8 cellular contexts compared by ENCODE assay signal in genomic region chr5:82277987-82278710, GRCh38. TPM values are rescaled to one million over a fixed set of nuclear protein-coding genes. Genes with fewer than 3 reads are reported as not detected.
DNase-seq lines count a peak whose midpoint lies in the region; ATAC-seq and TF ChIP-seq lines count a peak whose summit lies in the region.

RPS23 (minus strand) TSS chr5:82278354; CDS start chr5:82278323, 31 bp downstream.

- H3K4me3 ChIP-seq in HUES64 (ENCODE audit: low read length) (peak within 1 kb of the TSS; percentile 98), OCI-LY7 (ENCODE audit: low read depth, low read length, poor library complexity, severe bottlenecking) (peak within 1 kb of the TSS; percentile 99), epithelial cell of esophagus (ENCODE audit: low read length) (peak within 1 kb of the TSS; percentile 99), mucosa of descending colon (peak within 1 kb of the TSS; percentile 73)

- no peaks in the 10 kb centered on the region for H3K9me3 ChIP-seq in HUES64 (ENCODE audit: insufficient read depth, low read depth, low read length)
- H3K9me3 ChIP-seq in OCI-LY7 (ENCODE audit: low read length): no peaks in the 10 kb centered on the region
- no peaks in the 10 kb centered on the region for H3K9me3 ChIP-seq in mucosa of descending colon

- peak within 1 kb of the TSS; percentile 94 for H3K27ac ChIP-seq in HUES64 (ENCODE audit: low read depth, low read length)
- peak within 1 kb of the TSS; percentile 76 for H3K27ac ChIP-seq in OCI-LY7 (ENCODE audit: low read depth, low read length, poor library complexity, severe bottlenecking)

- POLR2A ChIA-PET in OCI-LY7 (lab: Charles Lee): interaction anchor here (0.6 to 2.5 kb wide), 8 partner anchors 8 to 131 kb away, joined by 3 to 9 read pairs (median 6); no protein-coding TSS in a partner anchor

- peaks cover 25% of the 10 kb centered on the region for H3K4me1 ChIP-seq in HUES64 (ENCODE audit: insufficient read depth, low read length)
- peaks cover 45% of the 10 kb centered on the region for H3K4me1 ChIP-seq in OCI-LY7 (ENCODE audit: insufficient read depth, low read length, poor library complexity, severe bottlenecking)
- no peaks in the 10 kb centered on the region for H3K4me1 ChIP-seq in mucosa of descending colon (ENCODE audit: low read depth)

- BruUV-seq in OCI-LY7 (replicated peaks; lab: Mats Ljungman, UMichigan): no TSS peak

- peak within 1 kb of the TSS; percentile 100 for H3K9ac ChIP-seq in HUES64 (ENCODE audit: low read depth, low read length)

- DNase-seq in D341Med (ENCODE audit: low spot score) (peak; percentile 92), OCI-LY7 (ENCODE audit: low spot score) (peak; percentile 96), activated T-cell treated with anti-CD3 and anti-CD28 coated beads for 1 hour (ENCODE audit: low read depth) (peak; percentile 81), epithelial cell of esophagus (ENCODE audit: low read depth) (peak; percentile 91), mucosa of descending colon (peak; percentile 92 to 94 (median 93))
- DNase-seq in stimulated activated CD8-positive, alpha-beta memory T cell treated with anti-CD3 and anti-CD28 coated beads, Interleukin-4, amount 100 ng/mL, for 24 hours (ENCODE audit: low read depth): peak; percentile 80

- H3K36me3 ChIP-seq in HUES64 (ENCODE audit: insufficient read depth, low read length) (peaks cover 38% of the 10 kb centered on the region), OCI-LY7 (ENCODE audit: insufficient read depth, low read length) (peaks cover 49% of the 10 kb centered on the region), mucosa of descending colon (ENCODE audit: low read depth) (peaks cover 4% of the 10 kb centered on the region)

- under 1% methylated on average over 60 of the region's 60 CpGs for WGBS in HUES64

- CTCF ChIA-PET in OCI-LY7 (lab: Charles Lee; ENCODE audit: unreplicated experiment): no interaction called here

- H4K20me1 ChIP-seq in OCI-LY7 (ENCODE audit: insufficient read depth, low read length): peaks cover 19% of the 10 kb centered on the region; the same call in 1 of the 2 replicates

- TF ChIP-seq CTCF in OCI-LY7 (conservative IDR thresholded peaks at IDR 0.05; ENCODE audit: low read length) (no peak), epithelial cell of esophagus (IDR thresholded peaks at IDR 0.05; ENCODE audit: insufficient read depth, low read depth, low read length, missing control alignments) (no peak), mucosa of descending colon (IDR thresholded peaks at IDR 0.05) (no peak)

- H3K4me2 ChIP-seq in OCI-LY7 (ENCODE audit: low read length): peak within 1 kb of the TSS; percentile 85

- H3K27me3 ChIP-seq in HUES64 (ENCODE audit: insufficient read depth, low read length): no peaks in the 10 kb centered on the region

- peaks cover 37% of the 10 kb centered on the region for H3K79me2 ChIP-seq in OCI-LY7 (ENCODE audit: insufficient read depth, low read depth, low read length)

- no peaks in the 10 kb centered on the region for H3K9me2 ChIP-seq in OCI-LY7 (ENCODE audit: insufficient read depth, low read length)

- ATAC-seq in GM21447 (IDR thresholded peaks at IDR 0.05; ENCODE audit: unreplicated experiment): peak; percentile 93
- peak; percentile 98 for ATAC-seq in mucosa of descending colon

- intact Hi-C loops in OCI-LY7 (cut with micrococcal nuclease; ENCODE audit: unreplicated experiment): no loop called here
- intact Hi-C loops in mucosa of descending colon (cut with DNase I, micrococcal nuclease): no loop called here

- peak within 1 kb of the TSS; percentile 64 for H2AFZ ChIP-seq in OCI-LY7 (ENCODE audit: low read length)

RNA-seq across cellular contexts. Expression of gene RPS23, which starts in this region (rescaled TPM):
- 2,526 TPM for polyA plus RNA-seq in HUES64 (2013, experiment 1 of 2)
- polyA plus RNA-seq in HUES64 (2013, experiment 2 of 2): 2,670 TPM
- total RNA-seq in OCI-LY7 (2014; rRNA removed; shearing (Covaris generic)): 3,790 and 5,581 TPM in 2 replicates
- total RNA-seq in OCI-LY7 (2022) (2,928 and 2,952 TPM in 2 replicates), mucosa of descending colon (1,000 to 10,000 TPM; 1,146 to 1,498 (median 1,222) TPM)

Comparison
In these comparisons a context has a peak if more than half of its experiments do, and no peak if none do; other contexts are left out.
1. Peak in every context shown above with its lines: DNase-seq, ATAC-seq, H3K4me3 ChIP-seq and H3K27ac ChIP-seq.